ENCODE assay signal across 1 cellular context in the genomic region with DNA sequence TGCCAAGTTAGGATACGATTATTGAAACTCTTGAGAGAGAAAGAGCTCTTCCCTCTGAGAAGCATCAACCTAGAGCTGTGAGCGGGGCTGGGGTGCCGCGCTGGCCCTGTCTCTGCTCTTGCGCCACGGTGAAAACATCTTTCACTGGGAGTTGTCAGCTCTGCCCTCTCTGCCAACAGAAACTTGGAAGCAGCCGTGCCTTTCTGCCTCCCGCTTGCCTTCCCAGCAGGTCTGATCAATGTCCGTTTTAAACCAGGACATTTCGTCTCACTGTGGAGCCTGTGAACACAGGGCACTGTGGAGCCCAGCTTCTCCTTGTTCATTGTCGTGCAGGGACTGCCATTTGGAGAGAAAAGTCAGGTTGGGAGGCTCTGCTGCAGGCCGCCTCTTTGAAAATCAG.
TF ChIP-seq lines count a peak whose summit lies in the region.

No MANE protein-coding gene starts in this region.

TF ChIP-seq in liver, 16 proteins besides CTCF, POLR2A, EP300 and RAD21 (continued from another document):
- TF ChIP-seq, protein P1, sequence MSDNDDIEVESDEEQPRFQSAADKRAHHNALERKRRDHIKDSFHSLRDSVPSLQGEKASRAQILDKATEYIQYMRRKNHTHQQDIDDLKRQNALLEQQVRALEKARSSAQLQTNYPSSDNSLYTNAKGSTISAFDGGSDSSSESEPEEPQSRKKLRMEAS (IDR thresholded peaks at IDR 0.05) = peak; percentile 63
- TF ChIP-seq, protein P2, sequence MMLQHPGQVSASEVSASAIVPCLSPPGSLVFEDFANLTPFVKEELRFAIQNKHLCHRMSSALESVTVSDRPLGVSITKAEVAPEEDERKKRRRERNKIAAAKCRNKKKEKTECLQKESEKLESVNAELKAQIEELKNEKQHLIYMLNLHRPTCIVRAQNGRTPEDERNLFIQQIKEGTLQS (IDR thresholded peaks at IDR 0.05) = no peak
- TF ChIP-seq, protein P3, sequence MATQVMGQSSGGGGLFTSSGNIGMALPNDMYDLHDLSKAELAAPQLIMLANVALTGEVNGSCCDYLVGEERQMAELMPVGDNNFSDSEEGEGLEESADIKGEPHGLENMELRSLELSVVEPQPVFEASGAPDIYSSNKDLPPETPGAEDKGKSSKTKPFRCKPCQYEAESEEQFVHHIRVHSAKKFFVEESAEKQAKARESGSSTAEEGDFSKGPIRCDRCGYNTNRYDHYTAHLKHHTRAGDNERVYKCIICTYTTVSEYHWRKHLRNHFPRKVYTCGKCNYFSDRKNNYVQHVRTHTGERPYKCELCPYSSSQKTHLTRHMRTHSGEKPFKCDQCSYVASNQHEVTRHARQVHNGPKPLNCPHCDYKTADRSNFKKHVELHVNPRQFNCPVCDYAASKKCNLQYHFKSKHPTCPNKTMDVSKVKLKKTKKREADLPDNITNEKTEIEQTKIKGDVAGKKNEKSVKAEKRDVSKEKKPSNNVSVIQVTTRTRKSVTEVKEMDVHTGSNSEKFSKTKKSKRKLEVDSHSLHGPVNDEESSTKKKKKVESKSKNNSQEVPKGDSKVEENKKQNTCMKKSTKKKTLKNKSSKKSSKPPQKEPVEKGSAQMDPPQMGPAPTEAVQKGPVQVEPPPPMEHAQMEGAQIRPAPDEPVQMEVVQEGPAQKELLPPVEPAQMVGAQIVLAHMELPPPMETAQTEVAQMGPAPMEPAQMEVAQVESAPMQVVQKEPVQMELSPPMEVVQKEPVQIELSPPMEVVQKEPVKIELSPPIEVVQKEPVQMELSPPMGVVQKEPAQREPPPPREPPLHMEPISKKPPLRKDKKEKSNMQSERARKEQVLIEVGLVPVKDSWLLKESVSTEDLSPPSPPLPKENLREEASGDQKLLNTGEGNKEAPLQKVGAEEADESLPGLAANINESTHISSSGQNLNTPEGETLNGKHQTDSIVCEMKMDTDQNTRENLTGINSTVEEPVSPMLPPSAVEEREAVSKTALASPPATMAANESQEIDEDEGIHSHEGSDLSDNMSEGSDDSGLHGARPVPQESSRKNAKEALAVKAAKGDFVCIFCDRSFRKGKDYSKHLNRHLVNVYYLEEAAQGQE (IDR thresholded peaks at IDR 0.05) = peak; percentile 61
- TF ChIP-seq HNF4A (conservative IDR thresholded peaks at IDR 0.05) (peak; percentile 43 to 80), EGR1 (IDR thresholded peaks at IDR 0.05; ENCODE audit: low read depth in 2 of 2) (no peak), JUND (IDR thresholded peaks at IDR 0.05) (no peak)
TF ChIP-seq in liver: peak in this region for 7.
